1 cellular context compared by ENCODE assay signal in genomic region chr12:93377543-93378372, GRCh38.
TF ChIP-seq lines count a peak whose summit lies in the region.

Gene NUDT4, plus strand, starts transcription at chr12:93377925. Its CDS starts 398 bp downstream, at chr12:93378323.

TF ChIP-seq in HEK293, 187 proteins besides CTCF, POLR2A, EP300 and RAD21 (continued from another document):
- TF ChIP-seq PBX3 (CRISPR knock-in tag; IDR thresholded peaks at IDR 0.05): 0 out of 2 replicates have a peak, but pooled peaks have one; percentile 17
- TF ChIP-seq ZNF335 (tag by site-specific recombination; conservative IDR thresholded peaks at IDR 0.05): peak; percentile 49; the same call in 1 of the 2 replicates
- TF ChIP-seq EGR2 (tag by site-specific recombination; IDR thresholded peaks at IDR 0.05; ENCODE audit: low read depth): peak; percentile 88; the same call in 1 of the 2 replicates
- TF ChIP-seq HIC1 (tag by site-specific recombination; IDR thresholded peaks at IDR 0.05): peak; percentile 95
- peak; percentile 51; the same call in 1 of the 2 replicates for TF ChIP-seq ZIC2 (tag by site-specific recombination; IDR thresholded peaks at IDR 0.05)
- TF ChIP-seq ZBTB20 (tag by site-specific recombination; IDR thresholded peaks at IDR 0.05): peak; percentile 66; the same call in 1 of the 2 replicates
- TF ChIP-seq IKZF3 (tag by site-specific recombination; IDR thresholded peaks at IDR 0.05): peak; percentile 88
- TF ChIP-seq, protein P1, sequence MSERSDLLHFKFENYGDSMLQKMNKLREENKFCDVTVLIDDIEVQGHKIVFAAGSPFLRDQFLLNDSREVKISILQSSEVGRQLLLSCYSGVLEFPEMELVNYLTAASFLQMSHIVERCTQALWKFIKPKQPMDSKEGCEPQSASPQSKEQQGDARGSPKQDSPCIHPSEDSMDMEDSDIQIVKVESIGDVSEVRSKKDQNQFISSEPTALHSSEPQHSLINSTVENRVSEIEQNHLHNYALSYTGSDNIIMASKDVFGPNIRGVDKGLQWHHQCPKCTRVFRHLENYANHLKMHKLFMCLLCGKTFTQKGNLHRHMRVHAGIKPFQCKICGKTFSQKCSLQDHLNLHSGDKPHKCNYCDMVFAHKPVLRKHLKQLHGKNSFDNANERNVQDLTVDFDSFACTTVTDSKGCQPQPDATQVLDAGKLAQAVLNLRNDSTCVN (tag by site-specific recombination; optimal IDR thresholded peaks at IDR 0.05): peak; percentile 96
- peak; percentile 67 for TF ChIP-seq GLIS2 (tag by site-specific recombination; IDR thresholded peaks at IDR 0.05)
- TF ChIP-seq ZBTB17 (tag by site-specific recombination; IDR thresholded peaks at IDR 0.05): peak; percentile 40; the same call in 1 of the 2 replicates
- TF ChIP-seq ZNF660 (tag by site-specific recombination; IDR thresholded peaks at IDR 0.05): peak; percentile 33; the same call in 1 of the 2 replicates
- 0 out of 2 replicates have a peak, but pooled peaks have one; percentile 18 for TF ChIP-seq ZNF843 (tag by site-specific recombination; IDR thresholded peaks at IDR 0.05)
